ENCODE assay signal across 1 cellular context in the genomic region with DNA sequence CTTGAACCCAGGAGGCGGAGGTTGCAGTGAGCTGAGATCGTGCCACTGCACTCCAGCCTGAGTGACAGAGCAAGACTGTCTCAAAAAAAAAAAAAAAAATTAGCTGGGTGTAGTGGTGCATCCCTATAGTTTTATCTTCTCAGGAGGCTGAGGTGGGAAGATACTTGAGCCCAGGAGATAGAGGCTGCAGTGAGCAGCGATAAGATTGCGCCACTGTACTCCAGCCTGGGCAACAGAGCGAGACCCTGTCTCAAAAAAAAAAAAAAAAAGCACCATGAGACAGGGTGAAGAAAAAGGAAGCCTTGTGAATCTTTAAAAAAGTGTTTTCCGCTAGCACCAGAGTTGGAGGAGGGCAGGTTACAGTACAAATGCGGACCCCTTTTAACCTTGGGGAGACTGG. TPM values are rescaled to one million over a fixed set of nuclear protein-coding genes. Genes with fewer than 3 reads are reported as not detected.
"Had no signal": no experiment of that assay in that cellular context is flagged by ENCODE, and none has a peak within 500 bp of the region (broad histone marks: within the 10 kb centered on the region; RNA-seq: fewer than 3 reads in every experiment).

No MANE protein-coding gene starts in this region.

RNA-seq across cellular contexts. Expression of gene RGS9BP, which starts 40.6 kb away (rescaled TPM):
- polyA plus RNA-seq: GM23338 had no signal
